1 cellular context compared by ENCODE assay signal in the genomic region with DNA sequence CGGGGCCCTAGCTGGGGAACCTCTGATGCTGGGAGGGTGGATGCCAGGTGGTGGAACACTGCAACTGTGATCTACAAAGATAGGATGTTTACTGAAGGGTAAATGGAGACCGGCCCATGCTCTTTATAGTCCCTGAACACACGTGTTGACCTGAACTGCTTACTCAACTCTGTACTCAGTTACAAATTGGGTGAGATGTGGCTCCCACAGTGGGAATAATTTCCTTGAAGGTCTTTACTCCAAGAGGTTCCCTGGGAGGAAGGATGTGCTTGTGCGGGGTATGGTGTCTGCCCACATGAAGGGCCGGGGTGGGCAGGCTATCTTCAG.
TF ChIP-seq lines count a peak whose summit lies in the region.

No MANE protein-coding gene starts in this region.

TF ChIP-seq in GM12878, 131 proteins besides CTCF, POLR2A, EP300 and RAD21 (continued from another document):
- TF ChIP-seq, protein P1, sequence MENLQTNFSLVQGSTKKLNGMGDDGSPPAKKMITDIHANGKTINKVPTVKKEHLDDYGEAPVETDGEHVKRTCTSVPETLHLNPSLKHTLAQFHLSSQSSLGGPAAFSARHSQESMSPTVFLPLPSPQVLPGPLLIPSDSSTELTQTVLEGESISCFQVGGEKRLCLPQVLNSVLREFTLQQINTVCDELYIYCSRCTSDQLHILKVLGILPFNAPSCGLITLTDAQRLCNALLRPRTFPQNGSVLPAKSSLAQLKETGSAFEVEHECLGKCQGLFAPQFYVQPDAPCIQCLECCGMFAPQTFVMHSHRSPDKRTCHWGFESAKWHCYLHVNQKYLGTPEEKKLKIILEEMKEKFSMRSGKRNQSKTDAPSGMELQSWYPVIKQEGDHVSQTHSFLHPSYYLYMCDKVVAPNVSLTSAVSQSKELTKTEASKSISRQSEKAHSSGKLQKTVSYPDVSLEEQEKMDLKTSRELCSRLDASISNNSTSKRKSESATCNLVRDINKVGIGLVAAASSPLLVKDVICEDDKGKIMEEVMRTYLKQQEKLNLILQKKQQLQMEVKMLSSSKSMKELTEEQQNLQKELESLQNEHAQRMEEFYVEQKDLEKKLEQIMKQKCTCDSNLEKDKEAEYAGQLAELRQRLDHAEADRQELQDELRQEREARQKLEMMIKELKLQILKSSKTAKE (IDR thresholded peaks at IDR 0.05; ENCODE audit: low read depth, poor library complexity, severe bottlenecking), result no peak
- TF ChIP-seq BHLHE40 (IDR thresholded peaks at IDR 0.05; ENCODE audit: borderline replicate concordance in 1 of 2, low read depth in 2 of 2, low read length in 1 of 2) (peak; percentile 28 to 59; a peak in 2 of 4 replicates), HDAC2 (IDR thresholded peaks at IDR 0.05) (no peak), CHD4 (IDR thresholded peaks at IDR 0.05) (no peak), MYB (IDR thresholded peaks at IDR 0.05; ENCODE audit: borderline replicate concordance, low read depth, low read length) (no peak), RUNX3 (IDR thresholded peaks at IDR 0.05; ENCODE audit: low read length) (peak; percentile 41), PAX5 (IDR thresholded peaks at IDR 0.05; ENCODE audit: borderline replicate concordance, low read depth, low read length) (no peak), EZH2 (IDR thresholded peaks at IDR 0.05; ENCODE audit: borderline replicate concordance, control insufficient read depth, low read depth, low read length) (no peak), NFIC (IDR thresholded peaks at IDR 0.05; ENCODE audit: low read depth, low read length) (peak; percentile 23; the same call in 1 of the 2 replicates), BCLAF1 (IDR thresholded peaks at IDR 0.05) (no peak), WRNIP1 (IDR thresholded peaks at IDR 0.05; ENCODE audit: borderline replicate concordance, low read depth, low read length) (no peak), RFX5 (IDR thresholded peaks at IDR 0.05; ENCODE audit: low read depth, low read length) (no peak), MTA3 (IDR thresholded peaks at IDR 0.05; ENCODE audit: borderline replicate concordance, low read length) (no peak), NRF1 (conservative IDR thresholded peaks at IDR 0.05; ENCODE audit: low read depth, low read length) (no peak), MEF2A (IDR thresholded peaks at IDR 0.05; ENCODE audit: insufficient read depth, low read depth, low read length) (no peak), ZNF24 (IDR thresholded peaks at IDR 0.05) (no peak), CHD2 (IDR thresholded peaks at IDR 0.05; ENCODE audit: borderline replicate concordance, low read depth, low read length) (no peak), MLLT1 (IDR thresholded peaks at IDR 0.05) (no peak), CBX3 (IDR thresholded peaks at IDR 0.05; ENCODE audit: borderline replicate concordance, low read depth) (no peak), LARP7 (IDR thresholded peaks at IDR 0.05) (no peak), FOXK2 (IDR thresholded peaks at IDR 0.05) (no peak), KDM1A (IDR thresholded peaks at IDR 0.05; ENCODE audit: borderline replicate concordance) (no peak), PML (IDR thresholded peaks at IDR 0.05; ENCODE audit: low read length) (no peak), SIN3A (IDR thresholded peaks at IDR 0.05; ENCODE audit: low read depth, low read length) (no peak), HDAC6 (IDR thresholded peaks at IDR 0.05; ENCODE audit: unreplicated experiment) (no peak), SPI1 (IDR thresholded peaks at IDR 0.05; ENCODE audit: borderline replicate concordance, insufficient read depth, low read depth, low read length) (no peak), ASH2L (IDR thresholded peaks at IDR 0.05; ENCODE audit: borderline replicate concordance, low read depth) (no peak), EED (IDR thresholded peaks at IDR 0.05; ENCODE audit: low read depth) (0 out of 2 replicates have a peak, but pooled peaks have one; percentile 57), CBX5 (IDR thresholded peaks at IDR 0.05; ENCODE audit: low read depth) (no peak), MXI1 (IDR thresholded peaks at IDR 0.05; ENCODE audit: low read depth, low read length) (no peak)
- TF ChIP-seq, protein P2, sequence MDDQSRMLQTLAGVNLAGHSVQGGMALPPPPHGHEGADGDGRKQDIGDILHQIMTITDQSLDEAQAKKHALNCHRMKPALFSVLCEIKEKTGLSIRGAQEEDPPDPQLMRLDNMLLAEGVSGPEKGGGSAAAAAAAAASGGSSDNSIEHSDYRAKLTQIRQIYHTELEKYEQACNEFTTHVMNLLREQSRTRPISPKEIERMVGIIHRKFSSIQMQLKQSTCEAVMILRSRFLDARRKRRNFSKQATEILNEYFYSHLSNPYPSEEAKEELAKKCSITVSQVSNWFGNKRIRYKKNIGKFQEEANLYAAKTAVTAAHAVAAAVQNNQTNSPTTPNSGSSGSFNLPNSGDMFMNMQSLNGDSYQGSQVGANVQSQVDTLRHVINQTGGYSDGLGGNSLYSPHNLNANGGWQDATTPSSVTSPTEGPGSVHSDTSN (IDR thresholded peaks at IDR 0.05; ENCODE audit: insufficient replicate concordance, low read depth, low read length), result no peak
- TF ChIP-seq, protein P3, sequence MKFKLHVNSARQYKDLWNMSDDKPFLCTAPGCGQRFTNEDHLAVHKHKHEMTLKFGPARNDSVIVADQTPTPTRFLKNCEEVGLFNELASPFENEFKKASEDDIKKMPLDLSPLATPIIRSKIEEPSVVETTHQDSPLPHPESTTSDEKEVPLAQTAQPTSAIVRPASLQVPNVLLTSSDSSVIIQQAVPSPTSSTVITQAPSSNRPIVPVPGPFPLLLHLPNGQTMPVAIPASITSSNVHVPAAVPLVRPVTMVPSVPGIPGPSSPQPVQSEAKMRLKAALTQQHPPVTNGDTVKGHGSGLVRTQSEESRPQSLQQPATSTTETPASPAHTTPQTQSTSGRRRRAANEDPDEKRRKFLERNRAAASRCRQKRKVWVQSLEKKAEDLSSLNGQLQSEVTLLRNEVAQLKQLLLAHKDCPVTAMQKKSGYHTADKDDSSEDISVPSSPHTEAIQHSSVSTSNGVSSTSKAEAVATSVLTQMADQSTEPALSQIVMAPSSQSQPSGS (IDR thresholded peaks at IDR 0.05; ENCODE audit: low read length), result peak; percentile 20; the same call in 1 of the 2 replicates
- TF ChIP-seq, protein P4, sequence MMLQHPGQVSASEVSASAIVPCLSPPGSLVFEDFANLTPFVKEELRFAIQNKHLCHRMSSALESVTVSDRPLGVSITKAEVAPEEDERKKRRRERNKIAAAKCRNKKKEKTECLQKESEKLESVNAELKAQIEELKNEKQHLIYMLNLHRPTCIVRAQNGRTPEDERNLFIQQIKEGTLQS (IDR thresholded peaks at IDR 0.05; ENCODE audit: borderline replicate concordance, extremely low read depth, low read depth, low read length), result no peak
- TF ChIP-seq, protein P5, sequence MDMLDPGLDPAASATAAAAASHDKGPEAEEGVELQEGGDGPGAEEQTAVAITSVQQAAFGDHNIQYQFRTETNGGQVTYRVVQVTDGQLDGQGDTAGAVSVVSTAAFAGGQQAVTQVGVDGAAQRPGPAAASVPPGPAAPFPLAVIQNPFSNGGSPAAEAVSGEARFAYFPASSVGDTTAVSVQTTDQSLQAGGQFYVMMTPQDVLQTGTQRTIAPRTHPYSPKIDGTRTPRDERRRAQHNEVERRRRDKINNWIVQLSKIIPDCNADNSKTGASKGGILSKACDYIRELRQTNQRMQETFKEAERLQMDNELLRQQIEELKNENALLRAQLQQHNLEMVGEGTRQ (IDR thresholded peaks at IDR 0.05; ENCODE audit: borderline replicate concordance, low read depth, low read length), result no peak
